26 cellular contexts compared by ENCODE assay signal in the genomic region with DNA sequence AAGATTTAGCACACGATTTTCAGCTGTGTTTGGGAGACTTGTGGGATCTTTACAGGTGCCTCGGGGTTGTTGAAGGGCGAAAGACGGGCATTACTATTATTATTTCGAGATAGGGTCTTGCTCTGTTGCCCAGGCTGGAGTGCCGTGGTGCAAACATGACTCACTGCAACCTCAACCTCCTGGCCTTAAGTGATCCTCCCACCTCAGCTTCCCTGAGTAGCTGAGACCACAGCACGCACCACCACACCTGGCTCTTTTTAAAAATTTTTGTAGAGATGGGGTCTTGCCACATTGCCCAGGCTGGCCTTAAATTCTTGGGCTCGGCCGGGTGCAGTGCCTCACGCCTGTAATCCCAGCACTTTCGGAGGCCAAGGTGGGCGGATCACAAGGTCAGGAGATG. TPM values are rescaled to one million over a fixed set of nuclear protein-coding genes. Genes with fewer than 3 reads are reported as not detected.
"Had no signal": no experiment of that assay in that cellular context is flagged by ENCODE, and none has a peak within 500 bp of the region (broad histone marks: within the 10 kb centered on the region; RNA-seq: fewer than 3 reads in every experiment).

No MANE protein-coding gene starts in this region.

- H3K9me3 Mint-ChIP-seq: natural killer cell treated with Interleukin-12 subunit alpha and Interleukin-12 subunit beta and Interleukin-15 and Interleukin-18, amount 100 ng/mL, for 72 hours; stimulated activated memory B cell treated with anti-CD40 and anti-IgM and Interleukin-4, amounts not matched to agents 10 μg/mL and 1 μg/mL and 100 μg/mL, for 72 hours; stimulated activated naive CD8-positive, alpha-beta T cell treated with anti-CD3 and anti-CD28 coated beads, Interleukin-15, amount 100 ng/mL, for 72 hours; type B pancreatic cell had no signal

- H3K27me3 ChIP-seq: ovary, tibial nerve, vagina had no signal

- H3K4me3 ChIP-seq: heart right ventricle, hepatocyte, left lung, lung, mucosa of descending colon, ovary, prostate gland, smooth muscle cell, tibial nerve, vagina had no signal

- H2AFZ ChIP-seq: hepatocyte had no signal

- ATAC-seq: heart right ventricle; left colon; left lung; mucosa of descending colon; naive thymus-derived CD4-positive, alpha-beta T cell; right cardiac atrium; stimulated activated memory B cell treated with anti-CD40 and anti-IgM and Interleukin-4, amounts not matched to agents 10 μg/mL and 1 μg/mL and 100 μg/mL, for 72 hours; stimulated activated naive CD8-positive, alpha-beta T cell treated with anti-CD3 and anti-CD28 coated beads, Interleukin-15, amount 100 ng/mL, for 72 hours had no signal

- H3K27ac Mint-ChIP-seq: naive thymus-derived CD4-positive, alpha-beta T cell; natural killer cell treated with Interleukin-12 subunit alpha and Interleukin-12 subunit beta and Interleukin-15 and Interleukin-18, amount 100 ng/mL, for 72 hours; stimulated activated memory B cell treated with anti-CD40 and anti-IgM and Interleukin-4, amounts not matched to agents 10 μg/mL and 1 μg/mL and 100 μg/mL, for 72 hours; stimulated activated naive CD8-positive, alpha-beta T cell treated with anti-CD3 and anti-CD28 coated beads, Interleukin-15, amount 100 ng/mL, for 72 hours; type B pancreatic cell had no signal

- H3K4me1 Mint-ChIP-seq: naive thymus-derived CD4-positive, alpha-beta T cell; stimulated activated naive CD8-positive, alpha-beta T cell treated with anti-CD3 and anti-CD28 coated beads, Interleukin-15, amount 100 ng/mL, for 72 hours had no signal

- H3K36me3 Mint-ChIP-seq: naive thymus-derived CD4-positive, alpha-beta T cell; natural killer cell treated with Interleukin-12 subunit alpha and Interleukin-12 subunit beta and Interleukin-15 and Interleukin-18, amount 100 ng/mL, for 72 hours; stimulated activated memory B cell treated with anti-CD40 and anti-IgM and Interleukin-4, amounts not matched to agents 10 μg/mL and 1 μg/mL and 100 μg/mL, for 72 hours; type B pancreatic cell had no signal

- H3K9me3 ChIP-seq: heart right ventricle, left lung, mucosa of descending colon, ovary, prostate gland, tibial nerve, vagina had no signal

- H3K4me3 Mint-ChIP-seq: naive thymus-derived CD4-positive, alpha-beta T cell; natural killer cell treated with Interleukin-12 subunit alpha and Interleukin-12 subunit beta and Interleukin-15 and Interleukin-18, amount 100 ng/mL, for 72 hours; stimulated activated memory B cell treated with anti-CD40 and anti-IgM and Interleukin-4, amounts not matched to agents 10 μg/mL and 1 μg/mL and 100 μg/mL, for 72 hours; stimulated activated naive CD8-positive, alpha-beta T cell treated with anti-CD3 and anti-CD28 coated beads, Interleukin-15, amount 100 ng/mL, for 72 hours; type B pancreatic cell had no signal

- DNase-seq: heart right ventricle; left colon; left lung; midbrain; mucosa of descending colon; naive thymus-derived CD4-positive, alpha-beta T cell; ovary; retina; right cardiac atrium; stimulated activated CD4-positive, alpha-beta T cell treated with anti-CD3 and anti-CD28 coated beads, Interleukin-1b, Interleukin-23, amount 100 ng/mL, for 48 hours; stimulated activated CD4-positive, alpha-beta T cell treated with anti-CD3 and anti-CD28 coated beads, Interleukin-2, amount 100 ng/mL, for 48 hours; stimulated activated CD4-positive, alpha-beta T cell treated with anti-CD3 and anti-CD28 coated beads, Interleukin-4, amount 100 ng/mL, for 4 hours; stimulated activated CD8-positive, alpha-beta memory T cell treated with anti-CD3 and anti-CD28 coated beads, Interleukin-4, amount 100 ng/mL, for 48 hours; stimulated activated naive CD4-positive, alpha-beta T cell treated with Interleukin-2 at 50 U/mL for 16 hours; stimulated activated naive CD8-positive, alpha-beta T cell treated with anti-CD3 and anti-CD28 coated beads, Interleukin-15, amount 100 ng/mL, for 72 hours; substantia nigra had no signal

- H3K79me2 ChIP-seq: hepatocyte had no signal

- H3K36me3 ChIP-seq: heart right ventricle, left lung, ovary, prostate gland, tibial nerve, vagina had no signal

- H3K4me2 ChIP-seq: hepatocyte, smooth muscle cell had no signal

- H3K27ac ChIP-seq: heart right ventricle, hepatocyte, left lung, ovary, prostate gland, tibial nerve, vagina had no signal

- H3K4me1 ChIP-seq: left lung, prostate gland, vagina had no signal

- FAIRE-seq: keratinocyte had no signal

RNA-seq across cellular contexts. Expression of a gene that starts 50.7 kb away (rescaled TPM):
- polyA plus RNA-seq: naive thymus-derived CD4-positive, alpha-beta T cell had no signal
